In genomic region chr3:132062535-132062934, GRCh38 we compare ENCODE assay signal across 28 cellular contexts. TPM values are rescaled to one million over a fixed set of nuclear protein-coding genes. Genes with fewer than 3 reads are reported as not detected.
"Had no signal": no experiment of that assay in that cellular context is flagged by ENCODE, and none has a peak within 500 bp of the region (broad histone marks: within the 10 kb centered on the region; RNA-seq: fewer than 3 reads in every experiment).

No MANE protein-coding gene starts in this region.

- H3K9me3 Mint-ChIP-seq: memory B cell; stimulated activated naive B cell treated with anti-CD40 and anti-IgM and Interleukin-4, amounts not matched to agents 10 μg/mL and 1 μg/mL and 100 μg/mL, for 72 hours had no signal

- H3K27ac Mint-ChIP-seq: immature natural killer cell; memory B cell; naive thymus-derived CD4-positive, alpha-beta T cell; natural killer cell treated with Interleukin-12 subunit alpha and Interleukin-12 subunit beta and Interleukin-15 and Interleukin-18, amount 100 ng/mL, for 72 hours; stimulated activated naive B cell treated with anti-CD40 and anti-IgM and Interleukin-4, amounts not matched to agents 10 μg/mL and 1 μg/mL and 100 μg/mL, for 72 hours had no signal

- DNase-seq: hypothalamus; immature natural killer cell; left ventricle myocardium inferior; midbrain; mucosa of descending colon; naive thymus-derived CD4-positive, alpha-beta T cell; ovary; posterior cingulate gyrus; retina; right cardiac atrium; stimulated activated CD4-positive, alpha-beta T cell treated with anti-CD3 and anti-CD28 coated beads, Interleukin-12 subunit alpha, Interleukin-12 subunit beta, amount 100 ng/mL, for 4 hours; stimulated activated CD4-positive, alpha-beta T cell treated with anti-CD3 and anti-CD28 coated beads, Interleukin-15, amount 100 ng/mL, for 24 hours; stimulated activated CD4-positive, alpha-beta T cell treated with anti-CD3 and anti-CD28 coated beads, Interleukin-2, amount 100 ng/mL, for 24 hours; stimulated activated CD4-positive, alpha-beta T cell treated with anti-CD3 and anti-CD28 coated beads, Interleukin-4, amount 100 ng/mL, for 1 hour; stimulated activated naive B cell treated with anti-CD40 and anti-IgM and Interleukin-4, amounts not matched to agents 10 μg/mL and 1 μg/mL and 100 μg/mL, for 72 hours; stimulated activated naive CD8-positive, alpha-beta T cell treated with anti-CD3 and anti-CD28 coated beads, Interleukin-15, Interleukin-2, amounts not matched to agents 100 U/mL and 50 U/mL, for 24 hours; stomach; testis; thyroid gland; transverse colon; upper lobe of left lung had no signal

- H3K4me3 Mint-ChIP-seq: immature natural killer cell; memory B cell; naive thymus-derived CD4-positive, alpha-beta T cell; natural killer cell treated with Interleukin-12 subunit alpha and Interleukin-12 subunit beta and Interleukin-15 and Interleukin-18, amount 100 ng/mL, for 72 hours; stimulated activated naive B cell treated with anti-CD40 and anti-IgM and Interleukin-4, amounts not matched to agents 10 μg/mL and 1 μg/mL and 100 μg/mL, for 72 hours had no signal

- H3K4me3 ChIP-seq: left ventricle myocardium inferior, lung, mucosa of descending colon, ovary, prostate gland, skin epidermis, stomach, testis, thyroid gland, transverse colon, upper lobe of left lung, vagina had no signal

- H3K27me3 Mint-ChIP-seq: stimulated activated naive B cell treated with anti-CD40 and anti-IgM and Interleukin-4, amounts not matched to agents 10 μg/mL and 1 μg/mL and 100 μg/mL, for 72 hours had no signal

- H3K4me1 Mint-ChIP-seq: immature natural killer cell; memory B cell; naive thymus-derived CD4-positive, alpha-beta T cell; stimulated activated naive B cell treated with anti-CD40 and anti-IgM and Interleukin-4, amounts not matched to agents 10 μg/mL and 1 μg/mL and 100 μg/mL, for 72 hours had no signal

- H3K27ac ChIP-seq: left ventricle myocardium inferior, ovary, prostate gland, skin epidermis, stomach, testis, thyroid gland, transverse colon, upper lobe of left lung, vagina had no signal

- H3K36me3 Mint-ChIP-seq: immature natural killer cell; memory B cell; naive thymus-derived CD4-positive, alpha-beta T cell; natural killer cell treated with Interleukin-12 subunit alpha and Interleukin-12 subunit beta and Interleukin-15 and Interleukin-18, amount 100 ng/mL, for 72 hours; stimulated activated naive B cell treated with anti-CD40 and anti-IgM and Interleukin-4, amounts not matched to agents 10 μg/mL and 1 μg/mL and 100 μg/mL, for 72 hours had no signal

RNA-seq across cellular contexts. Expression of gene CPNE4, which starts 27.7 kb away (rescaled TPM):
- total RNA-seq: mesenteric fat pad; naive thymus-derived CD4-positive, alpha-beta T cell; natural killer cell treated with Interleukin-12 subunit alpha and Interleukin-12 subunit beta and Interleukin-15 and Interleukin-18, amount 100 ng/mL, for 72 hours; thyroid gland had no signal
